Comparison of ENCODE assay signal across 18 cellular contexts in the genomic region with DNA sequence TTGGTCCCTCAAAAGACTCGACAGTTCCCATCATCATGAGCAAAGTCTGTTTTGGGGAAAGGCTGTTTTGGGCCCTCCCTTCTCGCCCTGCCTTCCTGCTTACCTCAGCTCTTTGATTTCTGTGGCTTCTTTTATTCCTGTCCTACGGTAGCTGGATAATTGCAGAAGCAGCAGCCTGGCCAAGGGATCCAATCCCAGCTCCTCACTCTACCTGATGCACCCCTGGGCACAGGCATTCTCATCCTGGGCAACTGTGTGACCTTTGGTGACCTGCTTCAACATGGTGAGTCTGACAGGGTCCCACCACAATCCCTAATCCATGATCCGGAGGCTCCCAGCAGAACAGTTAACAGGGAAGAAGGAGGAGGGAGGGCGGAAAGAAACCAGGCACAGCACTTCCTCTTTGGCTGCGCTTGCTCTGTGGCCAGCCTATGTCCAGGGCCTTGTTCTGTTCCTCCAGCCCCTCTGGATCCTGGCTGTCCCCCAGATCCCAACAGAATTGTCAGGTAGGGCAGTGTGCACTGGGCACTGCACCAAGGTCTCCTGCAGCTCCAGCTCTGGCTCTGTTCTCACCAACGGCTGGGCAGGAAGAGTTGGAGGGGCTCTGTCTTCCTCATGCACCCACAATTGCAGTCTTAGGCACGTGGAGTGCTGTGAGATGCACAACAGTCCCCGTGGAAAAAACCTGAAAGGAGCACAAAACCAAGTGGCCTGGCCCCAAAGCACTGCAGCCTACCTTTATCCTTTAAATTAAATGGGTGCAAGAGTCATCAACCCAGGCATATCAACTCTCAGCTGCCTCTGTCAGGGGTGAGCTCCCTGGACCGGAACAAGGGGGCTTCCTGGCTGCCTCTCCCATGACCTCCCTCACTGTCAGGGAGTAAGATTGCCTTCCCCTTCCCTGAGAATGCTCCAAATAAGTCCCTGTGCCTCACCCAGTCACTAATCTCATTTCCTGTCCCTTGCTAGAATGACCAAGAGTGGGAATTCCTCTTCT.
A peak's percentile ranks its signal among the peaks of the same experiment; 100 is the strongest.
DNase-seq lines count a peak whose midpoint lies in the region; ATAC-seq and TF ChIP-seq lines count a peak whose summit lies in the region.
"Had no signal": no experiment of that assay in that cellular context is flagged by ENCODE, and none has a peak within 500 bp of the region (broad histone marks: within the 10 kb centered on the region; RNA-seq: fewer than 3 reads in every experiment).

No MANE protein-coding gene starts in this region.

- H2AFZ ChIP-seq in Loucy (ENCODE audit: low read length): no peak overlapping the region

- no peaks in the 10 kb centered on the region for H3K9me3 Mint-ChIP-seq in osteocyte (ENCODE audit: unreplicated experiment)
- H3K9me3 Mint-ChIP-seq: CD8-positive, alpha-beta memory T cell had no signal

- no peaks in the 10 kb centered on the region for H3K9me2 ChIP-seq in Loucy (replicated peaks; ENCODE audit: low read depth, low read length)

- no peak for TF ChIP-seq POLR2A in gastroesophageal sphincter (IDR thresholded peaks at IDR 0.05)

- no peak for TF ChIP-seq EP300 in gastroesophageal sphincter (IDR thresholded peaks at IDR 0.05)

- no peak overlapping the region for H3K4me3 ChIP-seq in BLaER1 treated with 17β-estradiol and CSF1 and Interleukin-3, amounts not matched to agents 10 nM and 100 nM
- no peak overlapping the region for H3K4me3 ChIP-seq in Loucy (ENCODE audit: low read length, poor library complexity, severe bottlenecking)
- no peak overlapping the region for H3K4me3 ChIP-seq in gastroesophageal sphincter

- H3K9me3 ChIP-seq in BLaER1 treated with 17β-estradiol and CSF1 and Interleukin-3, amounts not matched to agents 10 nM and 100 nM (replicated peaks in 1 of 11): no peaks in the 10 kb centered on the region
- no peaks in the 10 kb centered on the region for H3K9me3 ChIP-seq in Loucy (ENCODE audit: insufficient read depth, low read depth, low read length)
- no peaks in the 10 kb centered on the region for H3K9me3 ChIP-seq in gastroesophageal sphincter

- peaks cover 5% of the 10 kb centered on the region for H3K27me3 Mint-ChIP-seq in osteocyte (ENCODE audit: unreplicated experiment)

- H3K79me2 ChIP-seq in Loucy (ENCODE audit: insufficient read depth, low read length): no peaks in the 10 kb centered on the region

- H3K9ac ChIP-seq in BLaER1 treated with 17β-estradiol and CSF1 and Interleukin-3, amounts not matched to agents 10 nM and 100 nM: no peak overlapping the region
- H3K9ac ChIP-seq in Loucy (ENCODE audit: low read depth, low read length, poor library complexity, severe bottlenecking): no peak overlapping the region

- TF ChIP-seq CTCF in Loucy (conservative IDR thresholded peaks at IDR 0.05; ENCODE audit: low read length) (no peak), gastroesophageal sphincter (IDR thresholded peaks at IDR 0.05) (no peak), osteocyte (IDR thresholded peaks at IDR 0.05) (no peak)

- H3K27ac ChIP-seq in BLaER1 treated with 17β-estradiol and CSF1 and Interleukin-3, amounts not matched to agents 10 nM and 100 nM: no peak overlapping the region
- no peak overlapping the region for H3K27ac ChIP-seq in gastroesophageal sphincter

- peak overlapping the region; percentile 19 to 77 (median 61) for H3K4me2 ChIP-seq in BLaER1 treated with 17β-estradiol and CSF1 and Interleukin-3, amounts not matched to agents 10 nM and 100 nM
- peak overlapping the region; percentile 30 for H3K4me2 ChIP-seq in Loucy (ENCODE audit: low read depth, low read length, poor library complexity, severe bottlenecking)

- no peaks in the 10 kb centered on the region; a peak in 1 of 22 replicates for H4K20me1 ChIP-seq in BLaER1 treated with 17β-estradiol and CSF1 and Interleukin-3, amounts not matched to agents 10 nM and 100 nM
- H4K20me1 ChIP-seq in Loucy (ENCODE audit: insufficient read depth, low read length, poor library complexity, severe bottlenecking): no peaks in the 10 kb centered on the region

- no peak overlapping the region for H3K27ac Mint-ChIP-seq in osteocyte (ENCODE audit: unreplicated experiment)
- H3K27ac Mint-ChIP-seq: CD8-positive, alpha-beta memory T cell had no signal

- H3K4me1 ChIP-seq in BLaER1 treated with 17β-estradiol and CSF1 and Interleukin-3, amounts not matched to agents 10 nM and 100 nM: peaks cover 10 to 14% (median 13%) of the 10 kb centered on the region in 10 experiments
- H3K4me1 ChIP-seq in Loucy (ENCODE audit: insufficient read depth, low read length, poor library complexity, severe bottlenecking) (peaks cover 23% of the 10 kb centered on the region), gastroesophageal sphincter (no peaks in the 10 kb centered on the region)

- H3K36me3 ChIP-seq in BLaER1 treated with 17β-estradiol and CSF1 and Interleukin-3, amounts not matched to agents 10 nM and 100 nM: no peaks in the 10 kb centered on the region
- H3K36me3 ChIP-seq in Loucy (ENCODE audit: insufficient read depth, low read length): no peaks in the 10 kb centered on the region
- no peaks in the 10 kb centered on the region for H3K36me3 ChIP-seq in gastroesophageal sphincter

- WGBS in gastroesophageal sphincter (ENCODE audit: low coverage in 1 of 2), 2 donors: 67 to 93% methylated on average over 1 to 3 of the region's 10 CpGs

- peak; percentile 16 for ATAC-seq in gastroesophageal sphincter
- ATAC-seq in HG03354 (IDR thresholded peaks at IDR 0.05; ENCODE audit: poor library complexity, severe bottlenecking, unreplicated experiment): no peak
- no peak for ATAC-seq in HG03045 (IDR thresholded peaks at IDR 0.05; ENCODE audit: unreplicated experiment)
- ATAC-seq: PC-3 had no signal

- H3K4me3 Mint-ChIP-seq in osteocyte (ENCODE audit: unreplicated experiment): no peak overlapping the region
- H3K4me3 Mint-ChIP-seq: CD8-positive, alpha-beta memory T cell had no signal

- H3F3A ChIP-seq in Loucy (ENCODE audit: low read depth): no peaks in the 10 kb centered on the region

- H3K4me1 Mint-ChIP-seq in osteocyte (ENCODE audit: unreplicated experiment): no peaks in the 10 kb centered on the region

- H3K36me3 Mint-ChIP-seq in osteocyte (ENCODE audit: unreplicated experiment): no peaks in the 10 kb centered on the region

- DNase-seq in osteocyte (ENCODE audit: extremely low spot score, unreplicated experiment): peak; percentile 73
- no peak for DNase-seq in superior temporal gyrus (ENCODE audit: extremely low spot score)
- no peak for DNase-seq in activated CD4-positive, alpha-beta T cell treated with anti-CD3 and anti-CD28 coated beads, Interleukin-2, amount 50 U/mL, for 1 hour
- DNase-seq: C1 segment of cervical spinal cord; CD8-positive, alpha-beta memory T cell; DMS53; GOT3; MV-4-11; NCI-H1694 treated with DMSO at 0.1 percent for 48 hours; NCI-H2107; NCI-H510A; PC-3; RPMI8226 had no signal

- H3K27me3 ChIP-seq in BLaER1 treated with 17β-estradiol and CSF1 and Interleukin-3, amounts not matched to agents 10 nM and 100 nM: no peaks in the 10 kb centered on the region
- H3K27me3 ChIP-seq in Loucy (ENCODE audit: insufficient read depth, low read length, poor library complexity, severe bottlenecking): no peaks in the 10 kb centered on the region
- peaks cover 3% of the 10 kb centered on the region for H3K27me3 ChIP-seq in gastroesophageal sphincter
